21 cellular contexts compared by ENCODE assay signal in the genomic region with DNA sequence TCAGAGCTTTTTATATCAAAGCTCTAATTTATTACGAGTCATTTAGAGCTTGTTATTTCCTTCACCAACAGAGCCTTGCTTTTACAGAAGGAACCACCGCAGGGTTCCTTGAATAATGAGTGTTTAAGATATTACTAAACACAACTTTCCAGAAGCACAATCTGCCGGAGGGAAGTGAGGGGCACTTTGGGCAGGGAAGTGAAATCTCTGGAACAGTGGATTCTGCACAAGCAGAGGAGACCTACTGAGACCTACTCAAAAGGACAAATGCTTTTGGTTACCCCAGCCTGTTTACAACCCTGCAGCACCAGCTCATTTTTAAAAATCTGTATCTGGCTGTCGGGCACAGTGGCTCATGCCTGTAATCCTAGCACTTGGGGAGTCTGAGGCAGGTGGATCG. TPM values are rescaled to one million over a fixed set of nuclear protein-coding genes. Genes with fewer than 3 reads are reported as not detected.
"Had no signal": no experiment of that assay in that cellular context is flagged by ENCODE, and none has a peak within 500 bp of the region (broad histone marks: within the 10 kb centered on the region; RNA-seq: fewer than 3 reads in every experiment).

No MANE protein-coding gene starts in this region.

- H3K27ac Mint-ChIP-seq: effector memory CD8-positive, alpha-beta T cell; immature natural killer cell; naive B cell; nephron progenitor cell had no signal

- H3K4me3 Mint-ChIP-seq: effector memory CD8-positive, alpha-beta T cell; immature natural killer cell; naive B cell; nephron progenitor cell had no signal

- H3K4me3 ChIP-seq: esophagus squamous epithelium, gastroesophageal sphincter, lung had no signal

- H3K27me3 ChIP-seq: esophagus squamous epithelium, neutrophil had no signal

- H3K36me3 ChIP-seq: esophagus squamous epithelium, gastroesophageal sphincter, neutrophil had no signal

- ATAC-seq: effector memory CD8-positive, alpha-beta T cell; gastroesophageal sphincter; left cardiac atrium; right cardiac atrium had no signal

- H3K4me1 Mint-ChIP-seq: immature natural killer cell, naive B cell had no signal

- FAIRE-seq: kidney, small intestine had no signal

- DNase-seq: effector memory CD8-positive, alpha-beta T cell; esophagus squamous epithelium; foreskin fibroblast; glutamatergic neuron; immature natural killer cell; kidney; left cardiac atrium; mesenchymal stem cell; naive B cell; nephron progenitor cell; posterior cingulate gyrus; right cardiac atrium; small intestine; stimulated activated CD4-positive, alpha-beta T cell treated with anti-CD3 and anti-CD28 coated beads, Interleukin-12 subunit alpha, Interleukin-12 subunit beta, amount 100 ng/mL, for 4 hours; stimulated activated naive CD4-positive, alpha-beta T cell; trophoblast cell had no signal

- H3K9me3 ChIP-seq: neutrophil had no signal

- H3K27ac ChIP-seq: epithelial cell of prostate, esophagus squamous epithelium, gastroesophageal sphincter, neutrophil had no signal

- H3K36me3 Mint-ChIP-seq: immature natural killer cell, naive B cell had no signal

RNA-seq across cellular contexts. Expression of gene MYCN, which starts 47.8 kb away (rescaled TPM):
- total RNA-seq: osteoblast had no signal
- polyA plus RNA-seq: immature natural killer cell had no signal
